ENCODE assay signal across 24 cellular contexts in genomic region chr6:46452312-46452917, GRCh38. TPM values are rescaled to one million over a fixed set of nuclear protein-coding genes. Genes with fewer than 3 reads are reported as not detected.
DNase-seq lines count a peak whose midpoint lies in the region; TF ChIP-seq lines count a peak whose summit lies in the region.
"Had no signal": no experiment of that assay in that cellular context is flagged by ENCODE, and none has a peak within 500 bp of the region (broad histone marks: within the 10 kb centered on the region; RNA-seq: fewer than 3 reads in every experiment).

No MANE protein-coding gene starts in this region.

- H3K27ac Mint-ChIP-seq in chondrocyte (ENCODE audit: unreplicated experiment), result no peak overlapping the region
- H3K27ac Mint-ChIP-seq: activated CD4-positive, alpha-beta memory T cell treated with anti-CD3 and anti-CD28 coated beads, Interleukin-2, amount 10 ng/mL, durations not matched to agents 7 days and 5 days; CD4-positive, alpha-beta T cell; naive thymus-derived CD4-positive, alpha-beta T cell; WTC11 had no signal

- H3K27me3 ChIP-seq in testis, result no peaks in the 10 kb centered on the region
- H3K27me3 ChIP-seq: adrenal gland, ovary, stomach, upper lobe of left lung had no signal

- no peaks in the 10 kb centered on the region for H3K9me3 ChIP-seq in testis
- H3K9me3 ChIP-seq: adrenal gland, ovary, SK-N-SH had no signal

- H3K4me3 ChIP-seq in testis, result no peak overlapping the region
- H3K4me3 ChIP-seq: adrenal gland, ovary, stomach, upper lobe of left lung had no signal

- H3K9me3 Mint-ChIP-seq in chondrocyte (ENCODE audit: low read depth), result peaks cover 22% of the 10 kb centered on the region
- H3K9me3 Mint-ChIP-seq: activated CD4-positive, alpha-beta memory T cell treated with anti-CD3 and anti-CD28 coated beads, Interleukin-2, amount 10 ng/mL, durations not matched to agents 7 days and 5 days had no signal

- H3K27ac ChIP-seq in testis, result no peak overlapping the region
- H3K27ac ChIP-seq: adrenal gland, ovary, upper lobe of left lung had no signal

- TF ChIP-seq CTCF in testis (IDR thresholded peaks at IDR 0.05), result no peak
- no peak for TF ChIP-seq CTCF in chondrocyte (IDR thresholded peaks at IDR 0.05)

- intact Hi-C loops in testis (cut with DNase I; ENCODE audit: low total_unique reads), result no loop called here

- TF ChIP-seq POLR2A in testis (IDR thresholded peaks at IDR 0.05), result no peak

- H3K4me1 ChIP-seq in testis, result no peaks in the 10 kb centered on the region
- H3K4me1 ChIP-seq: adrenal gland had no signal

- 97 to 99% methylated on average over 3 of the region's 3 CpGs for WGBS in testis, 2 donors

- H3K36me3 Mint-ChIP-seq in chondrocyte (ENCODE audit: low read depth), result peaks cover 13% of the 10 kb centered on the region
- H3K36me3 Mint-ChIP-seq: WTC11 had no signal

- DNase-seq in DMS53 treated with DMSO at 0.1 percent for 48 hours (lab: John Stamatoyannopoulos, UW; ENCODE audit: unreplicated experiment) (peak; percentile 2), HT-29 (ENCODE audit: low spot score) (peak; percentile 27), NCI-H748 treated with DMSO at 0.1 percent for 48 hours (lab: John Stamatoyannopoulos, UW) (peak; percentile 14), fibroblast of peridontal ligament (ENCODE audit: extremely low read depth) (peak; percentile 17), testis (no peak), ecto neural progenitor cell (ENCODE audit: low spot score) (no peak), chondrocyte (ENCODE audit: low spot score) (no peak), kidney glomerular epithelial cell (lab: John Stamatoyannopoulos, UW) (no peak)
- DNase-seq: activated CD4-positive, alpha-beta memory T cell treated with anti-CD3 and anti-CD28 coated beads, Interleukin-2, amount 10 ng/mL, durations not matched to agents 7 days and 5 days; activated gamma-delta T cell; activated T-cell treated with anti-CD3 and anti-CD28 coated beads for 4 hours; adrenal gland; CD4-positive, alpha-beta T cell; GOT3; KG1; naive thymus-derived CD4-positive, alpha-beta T cell; NCI-H2171; ovary; SK-N-SH; stimulated activated CD4-positive, alpha-beta T cell treated with anti-CD3 and anti-CD28 coated beads, Interleukin-4, amount 100 ng/mL, for 1 hour; stomach; upper lobe of left lung had no signal

- H3K36me3 ChIP-seq in testis (ENCODE audit: low read depth, missing control alignments), result no peaks in the 10 kb centered on the region
- H3K36me3 ChIP-seq: adrenal gland, ovary, stomach, upper lobe of left lung had no signal

- no peaks in the 10 kb centered on the region for H3K27me3 Mint-ChIP-seq in chondrocyte (ENCODE audit: low read depth)

- peaks cover 24% of the 10 kb centered on the region for H3K4me1 Mint-ChIP-seq in chondrocyte (ENCODE audit: low read depth)
- H3K4me1 Mint-ChIP-seq: activated CD4-positive, alpha-beta memory T cell treated with anti-CD3 and anti-CD28 coated beads, Interleukin-2, amount 10 ng/mL, durations not matched to agents 7 days and 5 days; naive thymus-derived CD4-positive, alpha-beta T cell; WTC11 had no signal

- H3K4me3 Mint-ChIP-seq in chondrocyte (ENCODE audit: unreplicated experiment), result no peak overlapping the region
- H3K4me3 Mint-ChIP-seq: activated CD4-positive, alpha-beta memory T cell treated with anti-CD3 and anti-CD28 coated beads, Interleukin-2, amount 10 ng/mL, durations not matched to agents 7 days and 5 days; CD4-positive, alpha-beta T cell; naive thymus-derived CD4-positive, alpha-beta T cell; WTC11 had no signal

RNA-seq across cellular contexts. Expression of gene RCAN2, which starts 38.8 kb away (rescaled TPM):
- 0.03 TPM in 1 of 2 replicates, not detected in the other for total RNA-seq in HT-29 (2014; rRNA removed; shearing (Covaris generic))
- total RNA-seq in testis, result 1 to 10 TPM; 6.3 to 7.1 TPM
- 17.4 TPM for polyA plus RNA-seq in testis (ENCODE audit: insufficient read depth, low read depth, low replicate concordance)
- total RNA-seq in chondrocyte, result 3.7 to 23.9 TPM (median 23.8 TPM) in 3 replicates
- total RNA-seq: CD4-positive, alpha-beta T cell; T-helper 2 cell treated with Interferon-gamma antibody and Interleukin-4, amounts not matched to agents 100 ng/mL and 5 ng/mL, for 36 hours had no signal
- polyA plus RNA-seq: naive thymus-derived CD4-positive, alpha-beta T cell; SK-N-SH had no signal

Comparison
In these comparisons a context has a peak if more than half of its experiments do, and no peak if none do; other contexts are left out.
1. DNase-seq: peak in DMS53 treated with DMSO at 0.1 percent for 48 hours (single experiment), HT-29 (single experiment), NCI-H748 treated with DMSO at 0.1 percent for 48 hours (single experiment) and fibroblast of peridontal ligament (single experiment); none in testis (single experiment), ecto neural progenitor cell (single experiment), chondrocyte (single experiment) and kidney glomerular epithelial cell (single experiment).